Comparison of ENCODE assay signal across 8 cellular contexts in genomic region chr7:27095050-27095896, GRCh38. TPM values are rescaled to one million over a fixed set of nuclear protein-coding genes. Genes with fewer than 3 reads are reported as not detected.
DNase-seq lines count a peak whose midpoint lies in the region; ATAC-seq and TF ChIP-seq lines count a peak whose summit lies in the region.

No MANE protein-coding gene starts in this region.

- DNase-seq in stimulated activated CD4-positive, alpha-beta T cell treated with anti-CD3 and anti-CD28 coated beads, Interleukin-15, amount 100 ng/mL, for 24 hours: peak; percentile 8
- DNase-seq in stimulated activated CD4-positive, alpha-beta T cell treated with anti-CD3 and anti-CD28 coated beads, Interleukin-4, amount 100 ng/mL, for 24 hours: no peak
- DNase-seq in SK-N-MC (ENCODE audit: low read depth, low spot score): no peak
- no peak for DNase-seq in fibroblast of pulmonary artery (ENCODE audit: low read depth)
- DNase-seq in DMS53 (lab: John Stamatoyannopoulos, UW): no peak
- no peak for DNase-seq in effector CD4-positive, alpha-beta T cell

- ATAC-seq in GM21825 (IDR thresholded peaks at IDR 0.05; ENCODE audit: unreplicated experiment): no peak

- H3K36me3 ChIP-seq in SK-N-MC (ENCODE audit: insufficient read depth, low read length) (no peaks in the 10 kb centered on the region), skeletal muscle tissue (ENCODE audit: control insufficient read depth in 3 of 3, insufficient read depth in 3 of 3, low read length in 3 of 3) (no peaks in the 10 kb centered on the region)

- H3K27ac ChIP-seq in SK-N-MC: no peak overlapping the region
- H3K27ac ChIP-seq in skeletal muscle tissue (ENCODE audit: low read depth, low read length): no peak overlapping the region

- H3K4me1 ChIP-seq in skeletal muscle tissue (ENCODE audit: control insufficient read depth in 3 of 3, insufficient read depth in 3 of 3, low read length in 3 of 3): peaks cover 13 to 24% (median 21%) of the 10 kb centered on the region in 3 donors

- H3K4me3 ChIP-seq in SK-N-MC (peak overlapping the region; percentile 32; the same call in 1 of the 2 replicates), fibroblast of pulmonary artery (replicated peaks; ENCODE audit: low read depth, low read length) (peak overlapping the region; percentile 41), skeletal muscle tissue (ENCODE audit: low read length in 3 of 3) (peak overlapping the region; percentile 86 to 90 (median 89))

- H3K9ac ChIP-seq in SK-N-MC (ENCODE audit: insufficient read length) (no peak overlapping the region), skeletal muscle tissue (ENCODE audit: low read depth in 1 of 3, low read length in 3 of 3) (peak overlapping the region in 2 of 3 donors; percentile 23 to 55)

- TF ChIP-seq CTCF in fibroblast of pulmonary artery (IDR thresholded peaks at IDR 0.05; ENCODE audit: low read length, missing control alignments): no peak

- H3K9me3 ChIP-seq in SK-N-MC (ENCODE audit: low read depth, low read length): no peaks in the 10 kb centered on the region
- H3K9me3 ChIP-seq in skeletal muscle tissue (ENCODE audit: control insufficient read depth in 3 of 3, low read length in 3 of 3): no peaks in the 10 kb centered on the region

- H3K27me3 ChIP-seq in skeletal muscle tissue (ENCODE audit: control insufficient read depth in 3 of 3, insufficient read depth in 3 of 3, low read length in 3 of 3): peaks cover under 1 to 3% (median 2%) of the 10 kb centered on the region in 3 donors

RNA-seq across cellular contexts. Expression of gene HOXA1, which starts 0.5 kb away (rescaled TPM):
- total RNA-seq in skeletal muscle tissue: not detected

RNA-seq across cellular contexts. Expression of gene HOXA2, which starts 7.2 kb away (rescaled TPM):
- under 0.01 TPM for total RNA-seq in skeletal muscle tissue

RNA-seq across cellular contexts. Expression of gene HOXA4, which starts 35.3 kb away (rescaled TPM):
- total RNA-seq in skeletal muscle tissue: 2.1 TPM

RNA-seq across cellular contexts. Expression of gene HOXA5, which starts 48.2 kb away (rescaled TPM):
- total RNA-seq in skeletal muscle tissue: 4.2 TPM

RNA-seq across cellular contexts. Expression of gene HOXA6, which starts 52.3 kb away (rescaled TPM):
- 3.1 TPM for total RNA-seq in skeletal muscle tissue

Comparison
In these comparisons a context has a peak if more than half of its experiments do, and no peak if none do; other contexts are left out.
1. H3K4me3 ChIP-seq: peak in every context shown above with its lines; median percentile 89 in skeletal muscle tissue; 41 in fibroblast of pulmonary artery; 32 in SK-N-MC.